7 cellular contexts compared by ENCODE assay signal in the genomic region with DNA sequence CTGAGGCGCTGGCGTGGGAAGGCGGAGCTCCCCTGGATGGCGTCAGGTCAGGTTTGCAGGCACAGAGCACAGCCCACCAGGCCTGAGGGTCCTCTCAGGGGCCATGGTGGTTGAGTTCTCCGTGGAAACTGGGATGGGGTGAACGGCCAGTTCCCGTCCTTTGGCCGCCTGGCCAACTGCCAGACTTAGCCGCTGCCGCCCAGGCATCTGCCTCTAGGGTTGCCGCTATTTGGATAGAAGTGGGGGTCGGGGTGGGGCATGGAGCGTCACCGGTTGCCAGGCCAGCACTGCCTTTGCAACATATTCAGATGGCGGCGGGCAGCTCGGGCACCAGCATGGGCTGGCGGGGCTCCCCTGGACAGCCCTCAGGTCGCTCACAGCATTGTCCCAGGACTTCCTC.
A peak's percentile ranks its signal among the peaks of the same experiment; 100 is the strongest.
DNase-seq lines count a peak whose midpoint lies in the region; ATAC-seq, FAIRE-seq and TF ChIP-seq lines count a peak whose summit lies in the region.
"Not testable (repeated sequence)": the region's sequence is repeated elsewhere in the genome, so short reads cannot be mapped to it uniquely, and the experiment has no call there.

No MANE protein-coding gene starts in this region.

- not testable (repeated sequence) for TF ChIP-seq EP300 in K562 (IDR thresholded peaks at IDR 0.05; ENCODE audit: low read length)

- H3K9me1 ChIP-seq in K562 (ENCODE audit: control insufficient read depth, insufficient read depth, low read length), result not testable (repeated sequence)

- not testable (repeated sequence) for H3K4me1 ChIP-seq in PC-9 (replicated peaks; ENCODE audit: insufficient read depth); right lobe of liver; parathyroid adenoma; thyroid gland
- peaks cover 2 to 16% of the 10 kb centered on the region in 2 experiments; a peak in 2 of 5 replicates for H3K4me1 ChIP-seq in K562 (replicated peaks in 1 of 2; ENCODE audit: control insufficient read depth in 2 of 2, insufficient read depth in 2 of 2, low read length in 2 of 2)

- H3K27me3 Mint-ChIP-seq in Calu3 (ENCODE audit: unreplicated experiment), result not testable (repeated sequence)

- H3K9ac ChIP-seq in K562 (ENCODE audit: insufficient read depth in 1 of 2, low read depth in 2 of 2, low read length in 2 of 2); parathyroid adenoma: not testable (repeated sequence)

- H3K27me3 ChIP-seq in PC-9 (ENCODE audit: insufficient read depth, low read depth); K562 (ENCODE audit: control insufficient read depth in 2 of 2, insufficient read depth in 2 of 2, low read length in 2 of 2); right lobe of liver; parathyroid adenoma (ENCODE audit: control insufficient read depth, insufficient read depth, low read length); thyroid gland: not testable (repeated sequence)

- TF ChIP-seq CTCF in Calu3 (IDR thresholded peaks at IDR 0.05; ENCODE audit: unreplicated experiment); PC-9 (conservative IDR thresholded peaks at IDR 0.05); K562 (IDR thresholded peaks at IDR 0.05 in 2 of 3, conservative IDR thresholded peaks at IDR 0.05 in 1 of 3; ENCODE audit: insufficient read depth in 2 of 3, low read depth in 1 of 3, low read length in 3 of 3); right lobe of liver (IDR thresholded peaks at IDR 0.05); parathyroid adenoma (IDR thresholded peaks at IDR 0.05); thyroid gland (IDR thresholded peaks at IDR 0.05): not testable (repeated sequence)

- not testable (repeated sequence) for H3K27ac ChIP-seq in PC-9; K562 (ENCODE audit: extremely low read depth, low read depth, low read length); right lobe of liver; parathyroid adenoma; thyroid gland

- H3K4me1 Mint-ChIP-seq in Calu3 (ENCODE audit: low read depth, unreplicated experiment), result not testable (repeated sequence)

- not testable (repeated sequence) for H3K4me2 ChIP-seq in PC-9; K562 (ENCODE audit: insufficient read depth, low read length); parathyroid adenoma (ENCODE audit: low read length)

- H3F3A ChIP-seq in PC-9 (ENCODE audit: insufficient read depth, low read depth), result not testable (repeated sequence)

- not testable (repeated sequence) for ATAC-seq in K562; Right ventricle myocardium superior (ENCODE audit: poor library complexity); right lobe of liver

- H3K27ac Mint-ChIP-seq in Calu3 (ENCODE audit: unreplicated experiment), result not testable (repeated sequence)

- H2AFZ ChIP-seq in PC-9; K562 (ENCODE audit: low read depth, low read length): not testable (repeated sequence)
- H2AFZ ChIP-seq in parathyroid adenoma, result peak overlapping the region; percentile 88

- not testable (repeated sequence) for H3K9me3 ChIP-seq in PC-9 (ENCODE audit: insufficient read depth, low read depth); K562 (replicated peaks; ENCODE audit: control insufficient read depth, insufficient read depth, low read depth, low read length); right lobe of liver; parathyroid adenoma (ENCODE audit: control insufficient read depth, low read length); thyroid gland

- not testable (repeated sequence) for H3K9me3 Mint-ChIP-seq in Calu3 (ENCODE audit: low read depth, unreplicated experiment)

- not testable (repeated sequence) for H3K9me2 ChIP-seq in PC-9 (ENCODE audit: insufficient read depth)

- H3K79me2 ChIP-seq in PC-9 (ENCODE audit: low read depth); parathyroid adenoma: not testable (repeated sequence)
- H3K79me2 ChIP-seq in K562 (ENCODE audit: control insufficient read depth, insufficient read depth, low read length), result peaks cover 34% of the 10 kb centered on the region

- H3K4me3 Mint-ChIP-seq in Calu3 (ENCODE audit: low read depth, unreplicated experiment), result peak overlapping the region; percentile 84

- not testable (repeated sequence) for FAIRE-seq in K562 (lab: Jason Lieb, UNC)

- not testable (repeated sequence) for TF ChIP-seq POLR2A in K562 (conservative IDR thresholded peaks at IDR 0.05); right lobe of liver (IDR thresholded peaks at IDR 0.05); thyroid gland (IDR thresholded peaks at IDR 0.05)

- not testable (repeated sequence) for H3K36me3 ChIP-seq in PC-9 (ENCODE audit: low read depth); K562 (ENCODE audit: control insufficient read depth, insufficient read depth, low read length); right lobe of liver; parathyroid adenoma (ENCODE audit: control insufficient read depth, insufficient read depth, low read length); thyroid gland

- not testable (repeated sequence) for DNase-seq in Calu3; PC-9; K562 (ENCODE audit: extremely low read depth in 1 of 4, low spot score in 3 of 4)
- DNase-seq in Right ventricle myocardium superior, result peak; percentile 30
- DNase-seq in right lobe of liver, result peak in 2 of 3 donors; percentile 44 to 45
- peak; percentile 10 to 20 for DNase-seq in thyroid gland

- intact Hi-C loops in Calu3 (cut with micrococcal nuclease; ENCODE audit: unreplicated experiment); PC-9 (cut with micrococcal nuclease; ENCODE audit: unreplicated experiment); K562 (cut with micrococcal nuclease); Right ventricle myocardium superior (cut with DNase I); right lobe of liver (cut with DNase I); thyroid gland (cut with DNase I): not testable (repeated sequence)

- 97% methylated on average over 9 of the region's 19 CpGs for WGBS in K562 (ENCODE audit: insufficient coverage, low coverage, missing lambda C conversion rate)
- WGBS in right lobe of liver (ENCODE audit: insufficient coverage, low coverage, low lambda C conversion rate, missing lambda C conversion rate), result no CpG with 5 or more reads among the region's 19 CpGs
- WGBS in thyroid gland, 2 donors, result 80 to 86% methylated on average over 14 to 17 of the region's 19 CpGs

- not testable (repeated sequence) for H4K20me1 ChIP-seq in PC-9 (ENCODE audit: insufficient read depth); K562 (replicated peaks; ENCODE audit: control insufficient read depth, insufficient read depth, low read length)

- H3K36me3 Mint-ChIP-seq in Calu3 (ENCODE audit: insufficient read depth, unreplicated experiment), result peaks cover 17% of the 10 kb centered on the region

- in situ Hi-C loops in K562 (cut with MboI), result not testable (repeated sequence)

- not testable (repeated sequence) for H3K4me3 ChIP-seq in PC-9; K562; right lobe of liver; parathyroid adenoma (ENCODE audit: low read depth, low read length); thyroid gland (replicated peaks in 1 of 3)

- TF ChIP-seq RAD21 in K562 (CRISPR knock-in tag; conservative IDR thresholded peaks at IDR 0.05 in 1 of 2, IDR thresholded peaks at IDR 0.05 in 1 of 2), result not testable (repeated sequence)

- POLR2A ChIA-PET in PC-9 (lab: Charles Lee; ENCODE audit: unreplicated experiment); K562 (lab: Yijun Ruan, JAX): not testable (repeated sequence)

- CTCF ChIA-PET in Calu3 (lab: Charles Lee), result interaction anchor here (1.6 kb wide), 1 partner anchor 12 kb away, joined by 5 read pairs; no protein-coding TSS in a partner anchor
- CTCF ChIA-PET in PC-9 (lab: Charles Lee); K562 (lab: Yijun Ruan, JAX; ENCODE audit: low intra/inter-chr PET ratio): not testable (repeated sequence)

- BruUV-seq in Calu3 (replicated peaks; lab: Mats Ljungman, UMichigan); K562 (replicated peaks; lab: Mats Ljungman, UMichigan): not testable (repeated sequence)
- BruUV-seq in PC-9 (replicated peaks; lab: Mats Ljungman, UMichigan), result TSS peak; percentile 29

TF ChIP-seq in K562, 482 proteins besides CTCF, POLR2A, EP300 and RAD21:
- TF ChIP-seq NFIC (IDR thresholded peaks at IDR 0.05), result peak; percentile 40
